Comparison of ENCODE assay signal across 17 cellular contexts in the genomic region with DNA sequence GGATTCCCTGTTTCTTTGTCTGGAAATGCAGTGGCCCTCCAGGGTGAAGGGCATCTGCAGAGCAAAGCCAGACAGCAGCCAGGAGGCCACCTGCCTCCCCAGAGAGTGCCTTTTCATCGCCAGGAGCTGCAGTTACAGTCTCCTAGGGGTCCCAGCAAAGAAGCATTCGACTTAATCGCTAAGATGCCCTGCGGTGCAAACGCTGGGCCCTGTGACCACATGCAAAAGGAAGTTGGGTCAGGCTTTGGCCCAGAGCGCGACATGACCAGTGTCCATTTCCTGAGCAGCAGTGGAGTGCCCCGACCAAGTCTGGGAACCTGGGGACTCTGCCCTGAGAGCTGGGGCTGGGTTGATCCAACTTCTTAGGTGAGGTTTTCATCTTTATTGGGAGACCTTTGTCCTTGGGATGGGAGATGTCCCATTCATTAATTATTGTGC.
DNase-seq lines count a peak whose midpoint lies in the region; ATAC-seq and TF ChIP-seq lines count a peak whose summit lies in the region.
"Had no signal": no experiment of that assay in that cellular context is flagged by ENCODE, and none has a peak within 500 bp of the region (broad histone marks: within the 10 kb centered on the region; RNA-seq: fewer than 3 reads in every experiment).

No MANE protein-coding gene starts in this region.

- peaks cover 5% of the 10 kb centered on the region; the same call in 1 of the 2 replicates for H3K9me3 Mint-ChIP-seq in WTC11
- H3K9me3 Mint-ChIP-seq in activated naive CD4-positive, alpha-beta T cell treated with anti-CD3 and anti-CD28 coated beads, Interleukin-2, amount 50 U/mL, for 72 hours, result peaks cover 0 to 5% of the 10 kb centered on the region in 2 donors
- H3K9me3 Mint-ChIP-seq: CD8-positive, alpha-beta T cell had no signal

- no peak overlapping the region for H3K4me3 ChIP-seq in H7 (ENCODE audit: insufficient read depth, low read depth, low read length)
- H3K4me3 ChIP-seq in iPS-20b (ENCODE audit: low read length), result peak overlapping the region; percentile 42; the same call in 1 of the 2 replicates
- H3K4me3 ChIP-seq: BLaER1 treated with 17β-estradiol and CSF1 and Interleukin-3, amounts not matched to agents 10 nM and 100 nM had no signal

- no peak overlapping the region for H3K9ac ChIP-seq in iPS-20b (ENCODE audit: low read depth, low read length)
- H3K9ac ChIP-seq: BLaER1 treated with 17β-estradiol and CSF1 and Interleukin-3, amounts not matched to agents 10 nM and 100 nM had no signal

- peak; percentile 71 for DNase-seq in ELF-1 (ENCODE audit: low read depth, low spot score)
- peak; percentile 55 for DNase-seq in H7
- peak; percentile 15 for DNase-seq in WTC11 (ENCODE audit: low spot score)
- no peak for DNase-seq in NCI-H2196 (lab: John Stamatoyannopoulos, UW; ENCODE audit: unreplicated experiment)
- DNase-seq in activated naive CD4-positive, alpha-beta T cell treated with anti-CD3 and anti-CD28 coated beads, Interleukin-2, amount 50 U/mL, for 72 hours (ENCODE audit: low spot score in 2 of 2), result no peak
- no peak for DNase-seq in NCI-H510A (lab: John Stamatoyannopoulos, UW)
- DNase-seq: CD8-positive, alpha-beta T cell; DMS53; EL; IMR-90; NCI-H446 treated with DMSO at 0.1 percent for 48 hours; NCI-H774; RPMI8226; SHP77 treated with DMSO at 0.1 percent for 48 hours; T-helper 1 cell had no signal

- H3K27ac Mint-ChIP-seq in WTC11, result no peak overlapping the region
- no peak overlapping the region for H3K27ac Mint-ChIP-seq in activated naive CD4-positive, alpha-beta T cell treated with anti-CD3 and anti-CD28 coated beads, Interleukin-2, amount 50 U/mL, for 72 hours
- H3K27ac Mint-ChIP-seq: CD8-positive, alpha-beta T cell had no signal

- H3K27ac ChIP-seq in iPS-20b (ENCODE audit: low read length), result no peak overlapping the region
- H3K27ac ChIP-seq: BLaER1 treated with 17β-estradiol and CSF1 and Interleukin-3, amounts not matched to agents 10 nM and 100 nM had no signal

- POLR2A ChIA-PET in WTC11 (lab: Charles Lee), result interaction anchor here (1.0 kb wide), 1 partner anchor 12 kb away, joined by 3 read pairs; no protein-coding TSS in a partner anchor

- no peaks in the 10 kb centered on the region for H3K9me3 ChIP-seq in iPS-20b (ENCODE audit: insufficient read depth, low read depth, low read length)

- CTCF ChIA-PET in WTC11 (lab: Charles Lee), result interaction anchor here (0.8 to 3.2 kb wide), 10 partner anchors 12 to 303 kb away, joined by 3 to 19 read pairs (median 5); no protein-coding TSS in a partner anchor

- no peak for TF ChIP-seq CTCF in WTC11 (IDR thresholded peaks at IDR 0.05)

- H3K4me3 Mint-ChIP-seq in WTC11, result no peak overlapping the region
- H3K4me3 Mint-ChIP-seq: CD8-positive, alpha-beta T cell had no signal

- peaks cover 4% of the 10 kb centered on the region; the same call in 1 of the 2 replicates for H3K36me3 Mint-ChIP-seq in WTC11
- H3K36me3 Mint-ChIP-seq in activated naive CD4-positive, alpha-beta T cell treated with anti-CD3 and anti-CD28 coated beads, Interleukin-2, amount 50 U/mL, for 72 hours, result peaks cover 0 to 5% of the 10 kb centered on the region in 2 donors
- H3K36me3 Mint-ChIP-seq: CD8-positive, alpha-beta T cell had no signal

- H3K4me1 Mint-ChIP-seq in WTC11, result peaks cover 49% of the 10 kb centered on the region

- H3K36me3 ChIP-seq in H7 (replicated peaks; ENCODE audit: control insufficient read depth, insufficient read depth, low read length), result no peaks in the 10 kb centered on the region
- no peaks in the 10 kb centered on the region for H3K36me3 ChIP-seq in iPS-20b (ENCODE audit: insufficient read depth, low read depth, low read length)
- H3K36me3 ChIP-seq: BLaER1 treated with 17β-estradiol and CSF1 and Interleukin-3, amounts not matched to agents 10 nM and 100 nM had no signal

- ATAC-seq in WTC11, result peak; percentile 9
- ATAC-seq in activated naive CD4-positive, alpha-beta T cell treated with anti-CD3 and anti-CD28 coated beads, Interleukin-2, amount 50 U/mL, for 72 hours, result no peak
- ATAC-seq: CD8-positive, alpha-beta T cell had no signal

- H3K4me1 ChIP-seq in iPS-20b (ENCODE audit: insufficient read depth, low read length), result peaks cover 24% of the 10 kb centered on the region
- H3K4me1 ChIP-seq: BLaER1 treated with 17β-estradiol and CSF1 and Interleukin-3, amounts not matched to agents 10 nM and 100 nM had no signal

- H3K27me3 ChIP-seq in H7 (ENCODE audit: control insufficient read depth, insufficient read depth, low read length) (no peaks in the 10 kb centered on the region), iPS-20b (ENCODE audit: insufficient read depth, low read length) (peaks cover 44% of the 10 kb centered on the region)
- H3K27me3 ChIP-seq: BLaER1 treated with 17β-estradiol and CSF1 and Interleukin-3, amounts not matched to agents 10 nM and 100 nM had no signal

- peaks cover 45% of the 10 kb centered on the region for H3K27me3 Mint-ChIP-seq in WTC11 (ENCODE audit: low read depth)

TF ChIP-seq in WTC11, 78 proteins besides CTCF, POLR2A, EP300 and RAD21:
- TF ChIP-seq GTF2I (CRISPR knock-in tag; conservative IDR thresholded peaks at IDR 0.05) (no peak), ZNF423 (CRISPR knock-in tag; IDR thresholded peaks at IDR 0.05) (peak; percentile 39; the same call in 1 of the 2 replicates)
- TF ChIP-seq, protein P1, sequence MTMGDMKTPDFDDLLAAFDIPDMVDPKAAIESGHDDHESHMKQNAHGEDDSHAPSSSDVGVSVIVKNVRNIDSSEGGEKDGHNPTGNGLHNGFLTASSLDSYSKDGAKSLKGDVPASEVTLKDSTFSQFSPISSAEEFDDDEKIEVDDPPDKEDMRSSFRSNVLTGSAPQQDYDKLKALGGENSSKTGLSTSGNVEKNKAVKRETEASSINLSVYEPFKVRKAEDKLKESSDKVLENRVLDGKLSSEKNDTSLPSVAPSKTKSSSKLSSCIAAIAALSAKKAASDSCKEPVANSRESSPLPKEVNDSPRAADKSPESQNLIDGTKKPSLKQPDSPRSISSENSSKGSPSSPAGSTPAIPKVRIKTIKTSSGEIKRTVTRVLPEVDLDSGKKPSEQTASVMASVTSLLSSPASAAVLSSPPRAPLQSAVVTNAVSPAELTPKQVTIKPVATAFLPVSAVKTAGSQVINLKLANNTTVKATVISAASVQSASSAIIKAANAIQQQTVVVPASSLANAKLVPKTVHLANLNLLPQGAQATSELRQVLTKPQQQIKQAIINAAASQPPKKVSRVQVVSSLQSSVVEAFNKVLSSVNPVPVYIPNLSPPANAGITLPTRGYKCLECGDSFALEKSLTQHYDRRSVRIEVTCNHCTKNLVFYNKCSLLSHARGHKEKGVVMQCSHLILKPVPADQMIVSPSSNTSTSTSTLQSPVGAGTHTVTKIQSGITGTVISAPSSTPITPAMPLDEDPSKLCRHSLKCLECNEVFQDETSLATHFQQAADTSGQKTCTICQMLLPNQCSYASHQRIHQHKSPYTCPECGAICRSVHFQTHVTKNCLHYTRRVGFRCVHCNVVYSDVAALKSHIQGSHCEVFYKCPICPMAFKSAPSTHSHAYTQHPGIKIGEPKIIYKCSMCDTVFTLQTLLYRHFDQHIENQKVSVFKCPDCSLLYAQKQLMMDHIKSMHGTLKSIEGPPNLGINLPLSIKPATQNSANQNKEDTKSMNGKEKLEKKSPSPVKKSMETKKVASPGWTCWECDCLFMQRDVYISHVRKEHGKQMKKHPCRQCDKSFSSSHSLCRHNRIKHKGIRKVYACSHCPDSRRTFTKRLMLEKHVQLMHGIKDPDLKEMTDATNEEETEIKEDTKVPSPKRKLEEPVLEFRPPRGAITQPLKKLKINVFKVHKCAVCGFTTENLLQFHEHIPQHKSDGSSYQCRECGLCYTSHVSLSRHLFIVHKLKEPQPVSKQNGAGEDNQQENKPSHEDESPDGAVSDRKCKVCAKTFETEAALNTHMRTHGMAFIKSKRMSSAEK (CRISPR knock-in tag; IDR thresholded peaks at IDR 0.05; ENCODE audit: borderline replicate concordance), result no peak

Comparison
In these comparisons a context has a peak if more than half of its experiments do, and no peak if none do; other contexts are left out.
1. DNase-seq: peak in ELF-1 (single experiment), H7 (single experiment) and WTC11 (single experiment); none in NCI-H2196 (single experiment), activated naive CD4-positive, alpha-beta T cell treated with anti-CD3 and anti-CD28 coated beads, Interleukin-2, amount 50 U/mL, for 72 hours (0 of 2) and NCI-H510A (single experiment).